21 cellular contexts compared by ENCODE assay signal in the genomic region with DNA sequence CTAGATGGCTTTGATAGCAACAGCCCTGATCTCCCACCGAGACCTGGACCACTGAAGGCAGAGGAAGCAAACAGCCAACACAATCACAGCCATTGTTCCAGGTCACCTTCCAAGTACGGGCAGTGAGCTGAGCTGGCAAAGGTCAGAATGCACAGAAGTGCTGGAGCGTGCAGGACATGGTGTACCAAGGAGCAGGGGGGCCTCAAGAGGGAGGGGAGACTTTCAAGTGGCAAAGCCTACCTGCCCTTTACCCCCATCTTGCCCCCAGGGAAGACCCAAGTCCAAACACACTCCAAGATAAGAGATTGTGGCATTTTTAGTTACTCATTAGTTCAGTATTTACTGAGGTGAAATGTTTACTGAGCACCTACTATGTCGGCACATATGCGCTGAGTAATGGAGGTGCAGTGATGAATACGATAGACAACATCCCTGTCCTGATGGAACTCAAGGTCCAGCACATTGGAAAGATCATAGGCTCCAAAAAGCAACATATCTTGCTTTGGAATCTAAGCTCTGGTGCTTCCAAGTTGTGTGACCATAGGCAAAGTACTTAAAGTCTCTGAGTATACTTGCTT. TPM values are rescaled to one million over a fixed set of nuclear protein-coding genes. Genes with fewer than 3 reads are reported as not detected.
DNase-seq lines count a peak whose midpoint lies in the region; ATAC-seq, FAIRE-seq and TF ChIP-seq lines count a peak whose summit lies in the region.
"Had no signal": no experiment of that assay in that cellular context is flagged by ENCODE, and none has a peak within 500 bp of the region (broad histone marks: within the 10 kb centered on the region; RNA-seq: fewer than 3 reads in every experiment).

No MANE protein-coding gene starts in this region.

- peaks cover 31% of the 10 kb centered on the region for H3K27me3 Mint-ChIP-seq in osteocyte (ENCODE audit: unreplicated experiment)
- peaks cover 2 to 30% of the 10 kb centered on the region in 2 donors for H3K27me3 Mint-ChIP-seq in effector memory CD8-positive, alpha-beta T cell

- no peak overlapping the region for H3K4me3 Mint-ChIP-seq in osteocyte (ENCODE audit: unreplicated experiment)
- H3K4me3 Mint-ChIP-seq in effector memory CD8-positive, alpha-beta T cell, result no peak overlapping the region
- H3K4me3 Mint-ChIP-seq: CD14-positive monocyte; CD8-positive, alpha-beta T cell; GM23338; H9; HFFc6; IgD-negative memory B cell had no signal

- no peaks in the 10 kb centered on the region for H3K36me3 Mint-ChIP-seq in osteocyte (ENCODE audit: unreplicated experiment)
- H3K36me3 Mint-ChIP-seq in effector memory CD8-positive, alpha-beta T cell (ENCODE audit: insufficient read depth), result no peaks in the 10 kb centered on the region
- H3K36me3 Mint-ChIP-seq: CD14-positive monocyte; CD8-positive, alpha-beta T cell; IgD-negative memory B cell had no signal

- no peaks in the 10 kb centered on the region for H3K36me3 ChIP-seq in SJCRH30

- no peaks in the 10 kb centered on the region for H3K9me3 Mint-ChIP-seq in osteocyte (ENCODE audit: unreplicated experiment)
- H3K9me3 Mint-ChIP-seq in effector memory CD8-positive, alpha-beta T cell, result no peaks in the 10 kb centered on the region
- H3K9me3 Mint-ChIP-seq: CD14-positive monocyte; CD8-positive, alpha-beta T cell; GM23338; H9; HFFc6; IgD-negative memory B cell had no signal

- peak overlapping the region; percentile 81 for H3K27ac ChIP-seq in SJCRH30
- H3K27ac ChIP-seq: 22Rv1 had no signal

- no peak overlapping the region for H3K4me3 ChIP-seq in SJCRH30
- H3K4me3 ChIP-seq: GM12878, GM23338 had no signal

- no peaks in the 10 kb centered on the region for H3K4me1 Mint-ChIP-seq in osteocyte (ENCODE audit: unreplicated experiment)
- no peaks in the 10 kb centered on the region for H3K4me1 Mint-ChIP-seq in effector memory CD8-positive, alpha-beta T cell (ENCODE audit: low read depth in 2 of 2)
- H3K4me1 Mint-ChIP-seq: CD14-positive monocyte, IgD-negative memory B cell had no signal

- no peaks in the 10 kb centered on the region for H3K27me3 ChIP-seq in SJCRH30

- FAIRE-seq in urothelium cell line (lab: Jason Lieb, UNC), result no peak
- FAIRE-seq: GM12878, GM18507 had no signal

- no peak overlapping the region for H3K27ac Mint-ChIP-seq in osteocyte (ENCODE audit: unreplicated experiment)
- no peak overlapping the region for H3K27ac Mint-ChIP-seq in effector memory CD8-positive, alpha-beta T cell
- H3K27ac Mint-ChIP-seq: CD14-positive monocyte; CD8-positive, alpha-beta T cell; GM23338; HFFc6; IgD-negative memory B cell had no signal

- peaks cover 34% of the 10 kb centered on the region for H3K4me1 ChIP-seq in SJCRH30

- no peak for ATAC-seq in GM21515 (IDR thresholded peaks at IDR 0.05; ENCODE audit: unreplicated experiment)
- no peak for ATAC-seq in effector memory CD8-positive, alpha-beta T cell (replicated peaks)
- ATAC-seq: CD8-positive, alpha-beta T cell; GM12878 had no signal

- H3K9me3 ChIP-seq in SJCRH30 (replicated peaks), result no peaks in the 10 kb centered on the region

- DNase-seq in DMS53 (lab: John Stamatoyannopoulos, UW) (peak; percentile 34), DMS53 treated with DMSO at 0.1 percent for 48 hours (lab: John Stamatoyannopoulos, UW; ENCODE audit: unreplicated experiment) (no peak), SJCRH30 (peak; percentile 22 to 45), islet precursor cell (peak; percentile 43), osteocyte (ENCODE audit: extremely low spot score, unreplicated experiment) (peak; percentile 51), urothelium cell line (ENCODE audit: low spot score) (no peak)
- no peak for DNase-seq in effector memory CD8-positive, alpha-beta T cell
- DNase-seq: COR-L47, DMS79, H9, HFFc6, KG1 had no signal

- TF ChIP-seq CTCF in osteocyte (IDR thresholded peaks at IDR 0.05), result no peak

RNA-seq across cellular contexts. Expression of a gene that starts 26.0 kb away (rescaled TPM):
- not detected in 2 replicates for total RNA-seq in SJCRH30 (2014; rRNA removed; shearing (Covaris generic))
- 12.6 and 13.2 TPM in 2 replicates for total RNA-seq in osteocyte
- total RNA-seq: A673 had no signal

Comparison
In these comparisons a context has a peak if more than half of its experiments do, and no peak if none do; other contexts are left out.
1. DNase-seq: peak in DMS53 (single experiment), SJCRH30 (2 of 2), islet precursor cell (single experiment) and osteocyte (single experiment); none in DMS53 treated with DMSO at 0.1 percent for 48 hours (single experiment), effector memory CD8-positive, alpha-beta T cell (0 of 3) and urothelium cell line (single experiment).
2. RNA of a gene that starts 26.0 kb away (total RNA-seq): 12.6 to 13.2 TPM in osteocyte; not detected in SJCRH30; every median in the first group is over 10 times any median in the second.